Comparison of ENCODE assay signal across 6 cellular contexts in the genomic region with DNA sequence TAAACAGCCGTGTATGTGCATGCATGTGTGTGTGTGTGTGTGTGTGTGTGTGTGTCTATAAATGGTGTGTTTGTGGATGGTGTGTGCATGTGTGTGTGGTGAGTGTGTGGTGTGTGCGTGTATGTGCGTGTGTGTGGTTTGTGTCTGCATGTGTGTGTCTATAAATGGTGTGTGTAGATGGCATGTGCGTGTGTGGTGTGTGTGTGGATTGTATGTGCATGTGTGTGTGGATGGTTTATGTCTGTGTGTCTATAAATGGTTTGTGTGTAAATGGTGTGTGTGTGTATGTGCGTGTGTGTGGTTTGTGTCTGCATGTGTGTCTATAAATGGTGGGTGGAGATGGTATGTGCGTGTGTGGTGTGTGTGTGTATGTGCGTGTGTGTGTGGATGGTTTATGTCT.
DNase-seq lines count a peak whose midpoint lies in the region; ATAC-seq, FAIRE-seq and TF ChIP-seq lines count a peak whose summit lies in the region.
"Not testable (repeated sequence)": the region's sequence is repeated elsewhere in the genome, so short reads cannot be mapped to it uniquely, and the experiment has no call there.

No MANE protein-coding gene starts in this region.

- not testable (repeated sequence) for H4K8ac ChIP-seq in trophoblast cell (ENCODE audit: low read depth, low read length)

- H2BK12ac ChIP-seq in trophoblast cell (ENCODE audit: low read length) = not testable (repeated sequence)

- H3K9me3 ChIP-seq in A549; HEK293 (ENCODE audit: control insufficient read depth, insufficient read depth, low read depth, low read length); keratinocyte (ENCODE audit: control insufficient read depth, low read depth, low read length); trophoblast cell (ENCODE audit: insufficient read depth, low read depth, low read length): not testable (repeated sequence)

- not testable (repeated sequence) for TF ChIP-seq RAD21 in A549 (conservative IDR thresholded peaks at IDR 0.05 in 1 of 2, IDR thresholded peaks at IDR 0.05 in 1 of 2)

- H3K9me1 ChIP-seq in keratinocyte (ENCODE audit: control insufficient read depth, extremely low read depth, insufficient read depth, low read length) = not testable (repeated sequence)

- not testable (repeated sequence) for H3K4me2 ChIP-seq in A549; keratinocyte (ENCODE audit: control insufficient read depth, extremely low read depth, insufficient read depth, low read depth, low read length); trophoblast cell (ENCODE audit: low read length)

- not testable (repeated sequence) for H4K20me1 ChIP-seq in keratinocyte (ENCODE audit: control insufficient read depth, extremely low read depth, insufficient read depth, low read length)

- not testable (repeated sequence) for H4K91ac ChIP-seq in trophoblast cell (ENCODE audit: low read depth, low read length)

- ATAC-seq in A549 = not testable (repeated sequence)

- not testable (repeated sequence) for H2BK120ac ChIP-seq in trophoblast cell (ENCODE audit: insufficient read depth, low read length, poor library complexity)

- H2AK5ac ChIP-seq in trophoblast cell (ENCODE audit: low read length) = not testable (repeated sequence)

- 81% methylated on average over 7 of the region's 7 CpGs for WGBS in A549 (ENCODE audit: missing lambda C conversion rate)
- WGBS in trophoblast cell (ENCODE audit: extremely low coverage, insufficient coverage, insufficient read length) = 100% methylated on average over 4 of the region's 7 CpGs

- not testable (repeated sequence) for H3K23ac ChIP-seq in trophoblast cell (ENCODE audit: low read length)

- not testable (repeated sequence) for H4K12ac ChIP-seq in trophoblast cell (ENCODE audit: low read depth, low read length)

- not testable (repeated sequence) for H3K79me1 ChIP-seq in trophoblast cell (ENCODE audit: low read length)

- TF ChIP-seq EP300 in A549 (IDR thresholded peaks at IDR 0.05) = not testable (repeated sequence)

- not testable (repeated sequence) for H2AFZ ChIP-seq in keratinocyte (ENCODE audit: control insufficient read depth, low read length); trophoblast cell (ENCODE audit: insufficient read depth, low read length, poor library complexity)

- dilution Hi-C loops in keratinocyte (cut with MboI; ENCODE audit: extremely low pct_ligation_motif_present, low sequenced_read_pairs) = not testable (repeated sequence)

- POLR2A ChIA-PET in A549 (lab: Yijun Ruan, JAX); HEK293 (lab: Yijun Ruan, JAX): not testable (repeated sequence)

- not testable (repeated sequence) for H2BK5ac ChIP-seq in trophoblast cell (ENCODE audit: low read depth, low read length, poor library complexity)

- not testable (repeated sequence) for H3K9ac ChIP-seq in keratinocyte (ENCODE audit: control insufficient read depth, extremely low read depth, insufficient read depth, low read length); trophoblast cell (ENCODE audit: low read length)

- not testable (repeated sequence) for H3K18ac ChIP-seq in trophoblast cell (ENCODE audit: low read length)

- TF ChIP-seq CTCF in A549 (IDR thresholded peaks at IDR 0.05); HEK293 (tag by site-specific recombination; IDR thresholded peaks at IDR 0.05); bronchial epithelial cell (IDR thresholded peaks at IDR 0.05; ENCODE audit: insufficient read depth, low read length, severe bottlenecking); keratinocyte (optimal IDR thresholded peaks at IDR 0.05 in 1 of 3, IDR thresholded peaks at IDR 0.05 in 1 of 3, conservative IDR thresholded peaks at IDR 0.05 in 1 of 3; ENCODE audit: extremely low read depth in 1 of 3, insufficient read depth in 2 of 3, low read length in 3 of 3): not testable (repeated sequence)

- DNase-seq in A549 (ENCODE audit: low read depth in 1 of 2, low spot score in 1 of 2); bronchial epithelial cell (ENCODE audit: low read depth); keratinocyte (ENCODE audit: low read depth, low spot score); trophoblast cell: not testable (repeated sequence)

- H3K4ac ChIP-seq in trophoblast cell (ENCODE audit: low read depth, low read length) = not testable (repeated sequence)

- not testable (repeated sequence) for H3K27me3 ChIP-seq in bronchial epithelial cell (ENCODE audit: control insufficient read depth, insufficient read depth, low read length); keratinocyte (ENCODE audit: control insufficient read depth, extremely low read depth, insufficient read depth, low read length); trophoblast cell (ENCODE audit: insufficient read depth, low read length)

- not testable (repeated sequence) for H3K27ac ChIP-seq in A549; HEK293 (ENCODE audit: extremely low read depth, low read depth, low read length); keratinocyte (ENCODE audit: control insufficient read depth, insufficient read depth, low read length); trophoblast cell (ENCODE audit: low read depth, low read length)

- CTCF ChIA-PET in A549 (lab: Yijun Ruan, JAX) = not testable (repeated sequence)
- CTCF ChIA-PET in HEK293 (lab: Yijun Ruan, JAX) = interaction anchor here (0.5 kb wide), 1 partner anchor 91 kb away, joined by 3 read pairs; no protein-coding TSS in a partner anchor

- H3K79me2 ChIP-seq in keratinocyte (ENCODE audit: control insufficient read depth, insufficient read depth, low read length); trophoblast cell (ENCODE audit: control insufficient read depth, insufficient read depth, low read length, poor library complexity): not testable (repeated sequence)

- H3K4me1 ChIP-seq in A549 = peaks cover 17% of the 10 kb centered on the region
- not testable (repeated sequence) for H3K4me1 ChIP-seq in HEK293 (ENCODE audit: control insufficient read depth, insufficient read depth, low read length); keratinocyte (ENCODE audit: control insufficient read depth, extremely low read depth, insufficient read depth, low read length); trophoblast cell (ENCODE audit: control insufficient read depth in 1 of 2, insufficient read depth in 2 of 2, low read length in 2 of 2)

- H3K36me3 ChIP-seq in HEK293 (ENCODE audit: control insufficient read depth in 2 of 2, insufficient read depth in 1 of 2, low read length in 2 of 2) (peaks cover 19 to 72% of the 10 kb centered on the region in 2 experiments), keratinocyte (ENCODE audit: control insufficient read depth in 2 of 2, extremely low read depth in 1 of 2, insufficient read depth in 2 of 2, low read length in 2 of 2) (peaks cover 11 to 23% of the 10 kb centered on the region in 2 experiments), trophoblast cell (ENCODE audit: control insufficient read depth in 1 of 2, insufficient read depth in 2 of 2, low read length in 2 of 2) (peaks cover 70 to 76% of the 10 kb centered on the region in 2 experiments)
- not testable (repeated sequence) for H3K36me3 ChIP-seq in bronchial epithelial cell (ENCODE audit: control insufficient read depth, insufficient read depth, low read length)

- H3K14ac ChIP-seq in trophoblast cell (ENCODE audit: low read length) = not testable (repeated sequence)

- H3K4me3 ChIP-seq in A549; HEK293 (ENCODE audit: low read depth, low read length); bronchial epithelial cell (ENCODE audit: low read depth, low read length); keratinocyte (ENCODE audit: control insufficient read depth in 2 of 3, extremely low read depth in 1 of 3, insufficient read depth in 2 of 3, low read depth in 1 of 3, low read length in 3 of 3): not testable (repeated sequence)
- H3K4me3 ChIP-seq in trophoblast cell (ENCODE audit: low read depth, low read length) = peak overlapping the region; percentile 57

- not testable (repeated sequence) for TF ChIP-seq POLR2A in A549 (IDR thresholded peaks at IDR 0.05; ENCODE audit: low read length)

- FAIRE-seq in A549 (lab: Jason Lieb, UNC) (peak; percentile 78), bronchial epithelial cell (lab: Jason Lieb, UNC) (peak; percentile 99), keratinocyte (lab: Jason Lieb, UNC) (peak; percentile 43)

TF ChIP-seq in HEK293, 187 proteins besides CTCF, POLR2A, EP300 and RAD21:
- TF ChIP-seq, protein P1, sequence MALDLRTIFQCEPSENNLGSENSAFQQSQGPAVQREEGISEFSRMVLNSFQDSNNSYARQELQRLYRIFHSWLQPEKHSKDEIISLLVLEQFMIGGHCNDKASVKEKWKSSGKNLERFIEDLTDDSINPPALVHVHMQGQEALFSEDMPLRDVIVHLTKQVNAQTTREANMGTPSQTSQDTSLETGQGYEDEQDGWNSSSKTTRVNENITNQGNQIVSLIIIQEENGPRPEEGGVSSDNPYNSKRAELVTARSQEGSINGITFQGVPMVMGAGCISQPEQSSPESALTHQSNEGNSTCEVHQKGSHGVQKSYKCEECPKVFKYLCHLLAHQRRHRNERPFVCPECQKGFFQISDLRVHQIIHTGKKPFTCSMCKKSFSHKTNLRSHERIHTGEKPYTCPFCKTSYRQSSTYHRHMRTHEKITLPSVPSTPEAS (tag by site-specific recombination; IDR thresholded peaks at IDR 0.05) = peak; percentile 38; the same call in 1 of the 2 replicates

TF ChIP-seq in PFSK-1, 5 proteins besides CTCF, POLR2A, EP300 and RAD21:
- TF ChIP-seq POLR2AphosphoS5 (IDR thresholded peaks at IDR 0.05; ENCODE audit: low read depth, low read length) = 0 out of 2 replicates have a peak, but pooled peaks have one; percentile 11
